In the genomic region with DNA sequence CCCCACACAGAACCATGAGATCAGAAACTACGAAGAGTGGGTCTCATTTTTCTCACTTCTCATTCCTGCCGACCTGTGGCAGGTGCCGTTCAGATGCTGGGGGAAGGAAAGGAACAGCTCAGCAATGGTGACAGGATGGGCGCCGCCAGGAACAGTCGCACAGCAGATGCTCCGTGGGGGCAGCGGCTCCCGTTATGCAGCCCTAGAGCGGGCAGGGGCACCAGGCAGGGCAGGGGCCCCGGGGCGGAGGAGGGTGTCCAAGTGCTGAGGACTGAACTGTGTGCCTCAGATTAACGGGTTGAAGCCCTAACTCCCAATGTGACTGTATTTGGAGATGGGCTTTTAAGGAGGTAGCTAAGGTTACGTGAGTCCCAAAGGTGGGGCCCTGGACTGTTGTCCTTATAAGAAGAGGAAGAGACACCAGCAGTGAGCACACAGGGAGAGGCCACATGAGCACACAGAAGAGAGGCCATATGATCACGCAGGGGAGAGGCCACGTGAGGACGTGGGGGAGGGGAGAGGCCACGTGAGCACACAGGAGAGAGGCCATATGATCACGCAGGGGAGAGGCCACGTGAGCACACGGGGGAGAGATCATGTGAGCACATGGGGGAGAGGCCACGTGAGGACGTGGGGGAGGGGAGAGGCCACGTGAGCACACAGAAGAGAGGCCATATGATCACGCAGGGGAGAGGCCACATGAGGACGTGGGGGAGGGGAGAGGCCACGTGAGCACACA, we compare ENCODE assay signal across 33 cellular contexts.
DNase-seq lines count a peak whose midpoint lies in the region; ATAC-seq, FAIRE-seq and TF ChIP-seq lines count a peak whose summit lies in the region.
"Had no signal": no experiment of that assay in that cellular context is flagged by ENCODE, and none has a peak within 500 bp of the region (broad histone marks: within the 10 kb centered on the region; RNA-seq: fewer than 3 reads in every experiment).

No MANE protein-coding gene starts in this region.

- H3K4me1 ChIP-seq in kidney (ENCODE audit: control insufficient read depth in 1 of 2, insufficient read depth in 1 of 2, low read depth in 1 of 2, low read length in 2 of 2) (peaks cover 0 to 4% of the 10 kb centered on the region in 2 donors), testis (no peaks in the 10 kb centered on the region)
- H3K4me1 ChIP-seq: adrenal gland had no signal

- DNase-seq in activated CD4-positive, alpha-beta T cell treated with anti-CD3 and anti-CD28 coated beads, Interleukin-2, amount 10 ng/mL, durations not matched to agents 24 days and 14 days = peak; percentile 54
- DNase-seq in activated CD4-positive, alpha-beta T cell treated with anti-CD3 and anti-CD28 coated beads for 36 hours = no peak
- no peak for DNase-seq in T-helper 17 cell
- DNase-seq in kidney = peak; percentile 56
- DNase-seq in testis = peak; percentile 7
- no peak for DNase-seq in foreskin melanocyte
- no peak for DNase-seq in NCI-H1105 (lab: John Stamatoyannopoulos, UW)
- DNase-seq in NCI-H1694 treated with DMSO at 0.1 percent for 48 hours (lab: John Stamatoyannopoulos, UW) = no peak
- DNase-seq: activated CD4-positive, alpha-beta memory T cell treated with anti-CD3 and anti-CD28 coated beads, Interleukin-2, amount 10 ng/mL, durations not matched to agents 7 days and 5 days; activated CD4-positive, CD25-positive, alpha-beta regulatory T cell; activated effector memory CD4-positive, alpha-beta T cell treated with anti-CD3 and anti-CD28 coated beads, Interleukin-2, amount 50 U/mL, for 16 hours; AML-193; body of pancreas; cerebellar nuclear complex; DMS79; dorsolateral prefrontal cortex; HCEC 1CT; KBM-7; NCI-H2081; NCI-H226; NCI-H69; Peyer's patch; right cardiac atrium; SIG-M5; spleen; stimulated activated CD4-positive, alpha-beta T cell treated with anti-CD3 and anti-CD28 coated beads, Interleukin-2, amount 100 ng/mL, for 48 hours; substantia nigra had no signal

- H3K27me3 Mint-ChIP-seq in activated CD4-positive, alpha-beta T cell treated with anti-CD3 and anti-CD28 coated beads, Interleukin-2, amount 10 ng/mL, durations not matched to agents 24 days and 14 days = peaks cover 1% of the 10 kb centered on the region
- H3K27me3 Mint-ChIP-seq in activated CD4-positive, alpha-beta T cell treated with anti-CD3 and anti-CD28 coated beads for 36 hours = no peaks in the 10 kb centered on the region
- H3K27me3 Mint-ChIP-seq in T-helper 17 cell = no peaks in the 10 kb centered on the region
- H3K27me3 Mint-ChIP-seq: natural killer cell treated with Interleukin-12 subunit alpha and Interleukin-12 subunit beta and Interleukin-15 and Interleukin-18, amount 100 ng/mL, for 72 hours had no signal

- POLR2A ChIA-PET in activated CD4-positive, alpha-beta T cell treated with anti-CD3 and anti-CD28 coated beads for 36 hours (lab: Charles Lee) = no interaction called here

- intact Hi-C loops in activated CD4-positive, alpha-beta T cell treated with anti-CD3 and anti-CD28 coated beads, Interleukin-2, amount 10 ng/mL, durations not matched to agents 24 days and 14 days (cut with micrococcal nuclease) = no loop called here
- intact Hi-C loops in activated CD4-positive, alpha-beta T cell treated with anti-CD3 and anti-CD28 coated beads for 36 hours (cut with DNase I, micrococcal nuclease) = no loop called here
- intact Hi-C loops in kidney (cut with DNase I) (no loop called here), testis (cut with DNase I; ENCODE audit: low total_unique reads) (no loop called here)

- no peak for TF ChIP-seq POLR2A in testis (IDR thresholded peaks at IDR 0.05)

- no peak overlapping the region for H3K4me3 Mint-ChIP-seq in activated CD4-positive, alpha-beta T cell treated with anti-CD3 and anti-CD28 coated beads, Interleukin-2, amount 10 ng/mL, durations not matched to agents 24 days and 14 days
- no peak overlapping the region for H3K4me3 Mint-ChIP-seq in activated CD4-positive, alpha-beta T cell treated with anti-CD3 and anti-CD28 coated beads for 36 hours
- H3K4me3 Mint-ChIP-seq in T-helper 17 cell = peak overlapping the region; percentile 1
- H3K4me3 Mint-ChIP-seq: activated CD4-positive, alpha-beta memory T cell treated with anti-CD3 and anti-CD28 coated beads, Interleukin-2, amount 10 ng/mL, durations not matched to agents 7 days and 5 days; natural killer cell treated with Interleukin-12 subunit alpha and Interleukin-12 subunit beta and Interleukin-15 and Interleukin-18, amount 100 ng/mL, for 72 hours had no signal

- H3K9me3 ChIP-seq in T-helper 17 cell (ENCODE audit: control insufficient read depth, low read length, poor library complexity, severe bottlenecking) = no peaks in the 10 kb centered on the region
- no peaks in the 10 kb centered on the region for H3K9me3 ChIP-seq in kidney (ENCODE audit: control insufficient read depth in 1 of 2, low read length in 2 of 2)
- H3K9me3 ChIP-seq in testis = no peaks in the 10 kb centered on the region
- H3K9me3 ChIP-seq: adrenal gland, body of pancreas, Peyer's patch, spleen had no signal

- H3K27ac ChIP-seq in kidney (ENCODE audit: low read depth in 2 of 2, low read length in 2 of 2) (no peak overlapping the region), testis (no peak overlapping the region)
- H3K27ac ChIP-seq: adrenal gland, body of pancreas, dorsolateral prefrontal cortex, parathyroid adenoma, Peyer's patch, spleen had no signal

- ATAC-seq in activated CD4-positive, alpha-beta T cell treated with anti-CD3 and anti-CD28 coated beads for 36 hours = no peak
- no peak for ATAC-seq in T-helper 17 cell
- ATAC-seq: body of pancreas; natural killer cell treated with Interleukin-12 subunit alpha and Interleukin-12 subunit beta and Interleukin-15 and Interleukin-18, amount 100 ng/mL, for 72 hours; right cardiac atrium had no signal

- H3K36me3 ChIP-seq in kidney (ENCODE audit: control insufficient read depth in 1 of 2, insufficient read depth in 2 of 2, low read length in 2 of 2) (no peaks in the 10 kb centered on the region), testis (ENCODE audit: low read depth, missing control alignments) (no peaks in the 10 kb centered on the region)
- H3K36me3 ChIP-seq: adrenal gland, Peyer's patch, spleen had no signal

- peaks cover 5% of the 10 kb centered on the region for H3K36me3 Mint-ChIP-seq in activated CD4-positive, alpha-beta T cell treated with anti-CD3 and anti-CD28 coated beads, Interleukin-2, amount 10 ng/mL, durations not matched to agents 24 days and 14 days (ENCODE audit: low read depth)
- peaks cover 6% of the 10 kb centered on the region for H3K36me3 Mint-ChIP-seq in activated CD4-positive, alpha-beta T cell treated with anti-CD3 and anti-CD28 coated beads for 36 hours (ENCODE audit: low read depth)
- H3K36me3 Mint-ChIP-seq in T-helper 17 cell (ENCODE audit: low read depth) = peaks cover 3% of the 10 kb centered on the region
- H3K36me3 Mint-ChIP-seq: natural killer cell treated with Interleukin-12 subunit alpha and Interleukin-12 subunit beta and Interleukin-15 and Interleukin-18, amount 100 ng/mL, for 72 hours had no signal

- no peak overlapping the region for H3K27ac Mint-ChIP-seq in activated CD4-positive, alpha-beta T cell treated with anti-CD3 and anti-CD28 coated beads, Interleukin-2, amount 10 ng/mL, durations not matched to agents 24 days and 14 days
- H3K27ac Mint-ChIP-seq in activated CD4-positive, alpha-beta T cell treated with anti-CD3 and anti-CD28 coated beads for 36 hours = no peak overlapping the region
- no peak overlapping the region for H3K27ac Mint-ChIP-seq in T-helper 17 cell
- H3K27ac Mint-ChIP-seq: activated CD4-positive, alpha-beta memory T cell treated with anti-CD3 and anti-CD28 coated beads, Interleukin-2, amount 10 ng/mL, durations not matched to agents 7 days and 5 days had no signal

- CTCF ChIA-PET in activated CD4-positive, alpha-beta T cell treated with anti-CD3 and anti-CD28 coated beads for 36 hours (lab: Charles Lee) = no interaction called here

- no peak for TF ChIP-seq CTCF in kidney (IDR thresholded peaks at IDR 0.05; ENCODE audit: borderline replicate concordance, extremely low read depth, insufficient read depth)
- no peak for TF ChIP-seq CTCF in testis (IDR thresholded peaks at IDR 0.05)

- H3K4me3 ChIP-seq in kidney (ENCODE audit: low read length in 2 of 2) (no peak overlapping the region), testis (no peak overlapping the region)
- H3K4me3 ChIP-seq: adrenal gland, body of pancreas, dorsolateral prefrontal cortex, Peyer's patch, spleen had no signal

- 85 to 94% methylated on average over 24 to 27 of the region's 27 CpGs for WGBS in testis, 2 donors

- FAIRE-seq in kidney (lab: Jason Lieb, UNC) = no peak
- FAIRE-seq: A204.1, endothelial cell of umbilical vein, islet of Langerhans had no signal

- H3K27me3 ChIP-seq in testis = no peaks in the 10 kb centered on the region
- H3K27me3 ChIP-seq: adrenal gland, body of pancreas, dorsolateral prefrontal cortex, Peyer's patch, spleen had no signal

- H3K9me3 Mint-ChIP-seq in activated CD4-positive, alpha-beta T cell treated with anti-CD3 and anti-CD28 coated beads, Interleukin-2, amount 10 ng/mL, durations not matched to agents 24 days and 14 days = no peaks in the 10 kb centered on the region
- no peaks in the 10 kb centered on the region for H3K9me3 Mint-ChIP-seq in activated CD4-positive, alpha-beta T cell treated with anti-CD3 and anti-CD28 coated beads for 36 hours (ENCODE audit: low read depth)
- H3K9me3 Mint-ChIP-seq: activated CD4-positive, alpha-beta memory T cell treated with anti-CD3 and anti-CD28 coated beads, Interleukin-2, amount 10 ng/mL, durations not matched to agents 7 days and 5 days; natural killer cell treated with Interleukin-12 subunit alpha and Interleukin-12 subunit beta and Interleukin-15 and Interleukin-18, amount 100 ng/mL, for 72 hours had no signal

- H3K9ac ChIP-seq in kidney (ENCODE audit: low read length in 2 of 2) = no peak overlapping the region
- H3K9ac ChIP-seq: parathyroid adenoma had no signal

- peaks cover 34% of the 10 kb centered on the region for H3K4me1 Mint-ChIP-seq in activated CD4-positive, alpha-beta T cell treated with anti-CD3 and anti-CD28 coated beads, Interleukin-2, amount 10 ng/mL, durations not matched to agents 24 days and 14 days
- H3K4me1 Mint-ChIP-seq in activated CD4-positive, alpha-beta T cell treated with anti-CD3 and anti-CD28 coated beads for 36 hours = peaks cover 37% of the 10 kb centered on the region
- peaks cover 37% of the 10 kb centered on the region for H3K4me1 Mint-ChIP-seq in T-helper 17 cell

Comparison
In these comparisons a context has a peak if more than half of its experiments do, and no peak if none do; other contexts are left out.
1. DNase-seq: peak in activated CD4-positive, alpha-beta T cell treated with anti-CD3 and anti-CD28 coated beads, Interleukin-2, amount 10 ng/mL, durations not matched to agents 24 days and 14 days (single experiment), kidney (single experiment) and testis (single experiment); none in activated CD4-positive, alpha-beta T cell treated with anti-CD3 and anti-CD28 coated beads for 36 hours (single experiment), T-helper 17 cell (0 of 3), foreskin melanocyte (single experiment), NCI-H1105 (single experiment) and NCI-H1694 treated with DMSO at 0.1 percent for 48 hours (single experiment).